Comparison of ENCODE assay signal across 29 cellular contexts in the genomic region with DNA sequence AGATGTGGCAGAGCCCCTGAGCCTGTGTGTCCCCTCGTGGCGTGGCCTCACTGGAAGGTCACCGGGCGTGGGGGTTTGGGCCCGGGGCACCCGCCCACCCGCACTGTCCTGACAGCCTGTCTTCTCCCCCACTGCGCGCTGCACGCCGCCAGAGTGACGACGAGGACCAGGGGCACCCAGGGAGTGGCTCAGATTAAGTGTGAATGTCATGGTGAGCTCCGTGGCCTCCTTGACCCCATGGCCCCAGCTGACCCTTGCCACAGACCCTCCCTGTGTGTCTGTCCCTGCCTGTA. TPM values are rescaled to one million over a fixed set of nuclear protein-coding genes. Genes with fewer than 3 reads are reported as not detected.
"Had no signal": no experiment of that assay in that cellular context is flagged by ENCODE, and none has a peak within 500 bp of the region (broad histone marks: within the 10 kb centered on the region; RNA-seq: fewer than 3 reads in every experiment).

No MANE protein-coding gene starts in this region.

- H3K4me3 Mint-ChIP-seq: naive thymus-derived CD8-positive, alpha-beta T cell; nephron progenitor cell; neural progenitor cell; stimulated activated memory B cell treated with anti-CD40 and anti-IgM and Interleukin-4, amounts not matched to agents 10 μg/mL and 1 μg/mL and 100 μg/mL, for 72 hours had no signal

- H3K27me3 ChIP-seq: neural progenitor cell, neutrophil, ovary, right lobe of liver, suprapubic skin, tibial artery, uterus had no signal

- ATAC-seq: left cardiac atrium; left lobe of liver; lower lobe of right lung; naive thymus-derived CD8-positive, alpha-beta T cell; right lobe of liver; stimulated activated memory B cell treated with anti-CD40 and anti-IgM and Interleukin-4, amounts not matched to agents 10 μg/mL and 1 μg/mL and 100 μg/mL, for 72 hours had no signal

- DNase-seq: head of caudate nucleus; hippocampal formation; kidney glomerular epithelial cell; left cardiac atrium; lower lobe of right lung; mammary epithelial cell; mesenchymal stem cell; nephron progenitor cell; occipital lobe; stimulated activated CD4-positive, alpha-beta T cell treated with anti-CD3 and anti-CD28 coated beads, Interleukin-1b, Interleukin-23, amount 100 ng/mL, for 48 hours; stimulated activated CD4-positive, alpha-beta T cell treated with anti-CD3 and anti-CD28 coated beads, Interleukin-2, amount 100 ng/mL, for 48 hours; stimulated activated CD4-positive, alpha-beta T cell treated with anti-CD3 and anti-CD28 coated beads, Interleukin-4, amount 100 ng/mL, for 4 hours; stimulated activated CD8-positive, alpha-beta memory T cell treated with anti-CD3 and anti-CD28 coated beads, Interleukin-4, amount 100 ng/mL, for 48 hours; stimulated activated naive CD4-positive, alpha-beta T cell treated with Interleukin-2 at 50 U/mL for 16 hours; tibial artery; trophoblast cell; uterus had no signal

- H3K27me3 Mint-ChIP-seq: naive thymus-derived CD8-positive, alpha-beta T cell; progenitor cell of endocrine pancreas; stimulated activated memory B cell treated with anti-CD40 and anti-IgM and Interleukin-4, amounts not matched to agents 10 μg/mL and 1 μg/mL and 100 μg/mL, for 72 hours had no signal

- H3K27ac Mint-ChIP-seq: naive thymus-derived CD8-positive, alpha-beta T cell; nephron progenitor cell; neural progenitor cell; progenitor cell of endocrine pancreas; stimulated activated memory B cell treated with anti-CD40 and anti-IgM and Interleukin-4, amounts not matched to agents 10 μg/mL and 1 μg/mL and 100 μg/mL, for 72 hours had no signal

- H3K4me1 Mint-ChIP-seq: naive thymus-derived CD8-positive, alpha-beta T cell; nephron progenitor cell; neural progenitor cell had no signal

- H3K9me3 ChIP-seq: lower lobe of right lung, neutrophil, ovary, right lobe of liver, suprapubic skin, thoracic aorta, tibial artery, uterus had no signal

- H3K4me3 ChIP-seq: lower lobe of right lung, neural progenitor cell, ovary, right lobe of liver, smooth muscle cell, suprapubic skin, thoracic aorta, tibial artery, uterus had no signal

- H3K9me3 Mint-ChIP-seq: naive thymus-derived CD8-positive, alpha-beta T cell; nephron progenitor cell; neural progenitor cell; stimulated activated memory B cell treated with anti-CD40 and anti-IgM and Interleukin-4, amounts not matched to agents 10 μg/mL and 1 μg/mL and 100 μg/mL, for 72 hours had no signal

- H3K36me3 ChIP-seq: neural progenitor cell, ovary, uterus had no signal

- H3K27ac ChIP-seq: lower lobe of right lung, neural progenitor cell, neutrophil, ovary, right lobe of liver, suprapubic skin, thoracic aorta, tibial artery, uterus had no signal

- H3K4me1 ChIP-seq: lower lobe of right lung, neural progenitor cell, suprapubic skin, tibial artery, uterus had no signal

- H3K36me3 Mint-ChIP-seq: neural progenitor cell had no signal

RNA-seq across cellular contexts. Expression of gene PRSS27, which starts 15.1 kb away (rescaled TPM):
- total RNA-seq: skeletal muscle tissue had no signal
